1 cellular context compared by ENCODE assay signal in genomic region chr6:101021504-101021903, GRCh38.
A peak's percentile ranks its signal among the peaks of the same experiment; 100 is the strongest.
TF ChIP-seq lines count a peak whose summit lies in the region.

No MANE protein-coding gene starts in this region.

TF ChIP-seq in HepG2, 621 proteins besides CTCF, POLR2A, EP300 and RAD21 (continued from another document):
- no peak for TF ChIP-seq AHDC1 (CRISPR knock-in tag; IDR thresholded peaks at IDR 0.05; ENCODE audit: borderline replicate concordance)
- TF ChIP-seq, protein P1, sequence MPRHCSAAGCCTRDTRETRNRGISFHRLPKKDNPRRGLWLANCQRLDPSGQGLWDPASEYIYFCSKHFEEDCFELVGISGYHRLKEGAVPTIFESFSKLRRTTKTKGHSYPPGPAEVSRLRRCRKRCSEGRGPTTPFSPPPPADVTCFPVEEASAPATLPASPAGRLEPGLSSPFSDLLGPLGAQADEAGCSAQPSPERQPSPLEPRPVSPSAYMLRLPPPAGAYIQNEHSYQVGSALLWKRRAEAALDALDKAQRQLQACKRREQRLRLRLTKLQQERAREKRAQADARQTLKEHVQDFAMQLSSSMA (CRISPR knock-in tag; IDR thresholded peaks at IDR 0.05) = no peak
- TF ChIP-seq HNF4A (CRISPR knock-in tag; IDR thresholded peaks at IDR 0.05) = no peak
- no peak for TF ChIP-seq ZSCAN21 (CRISPR knock-in tag; IDR thresholded peaks at IDR 0.05; ENCODE audit: borderline replicate concordance)
- peak in 1 of 2 experiments; percentile 67; a peak in 2 of 4 replicates for TF ChIP-seq MAFK (conservative IDR thresholded peaks at IDR 0.05 in 1 of 2, IDR thresholded peaks at IDR 0.05 in 1 of 2; ENCODE audit: low read length in 2 of 2)
- peak; percentile 46; the same call in 1 of the 2 replicates for TF ChIP-seq MAFF (IDR thresholded peaks at IDR 0.05; ENCODE audit: low read depth, low read length)
- TF ChIP-seq GATA4 (IDR thresholded peaks at IDR 0.05; ENCODE audit: borderline replicate concordance, low read depth) = no peak
- no peak for TF ChIP-seq HNF4G (IDR thresholded peaks at IDR 0.05; ENCODE audit: borderline replicate concordance, low read depth, low read length)
- TF ChIP-seq HNF4G (CRISPR knock-in tag; IDR thresholded peaks at IDR 0.05; ENCODE audit: borderline replicate concordance, low read depth) = no peak
